In the genomic region with DNA sequence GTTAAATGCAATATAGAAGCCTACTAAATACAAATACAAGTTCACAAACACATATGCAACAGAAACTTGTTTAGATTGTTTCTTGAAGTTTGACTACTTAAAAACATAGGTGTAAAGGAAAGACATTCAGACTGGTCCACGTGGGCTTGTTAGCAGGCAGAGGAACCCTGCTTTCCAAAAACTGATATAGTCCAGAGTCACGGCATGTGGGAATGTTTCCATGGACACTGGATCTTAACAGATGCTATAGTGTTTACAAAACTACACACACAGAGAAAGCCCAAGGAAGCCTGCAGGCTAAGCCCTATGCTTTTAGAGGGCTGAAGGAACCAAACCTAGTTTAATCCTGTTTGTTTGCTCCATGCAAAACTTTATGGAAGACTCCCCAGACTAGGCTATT, we compare ENCODE assay signal across 20 cellular contexts. TPM values are rescaled to one million over a fixed set of nuclear protein-coding genes. Genes with fewer than 3 reads are reported as not detected.
"Had no signal": no experiment of that assay in that cellular context is flagged by ENCODE, and none has a peak within 500 bp of the region (broad histone marks: within the 10 kb centered on the region; RNA-seq: fewer than 3 reads in every experiment).

No MANE protein-coding gene starts in this region.

- H2AFZ ChIP-seq: neural progenitor cell, parathyroid adenoma had no signal

- H3K9me3 ChIP-seq: gastroesophageal sphincter, heart right ventricle, left ventricle myocardium inferior, lower lobe of right lung, prostate gland, sigmoid colon, spleen, thoracic aorta, tibial nerve, upper lobe of left lung had no signal

- H3K27ac ChIP-seq: foreskin keratinocyte, gastroesophageal sphincter, left ventricle myocardium inferior, lower lobe of right lung, neural progenitor cell, parathyroid adenoma, prostate gland, spleen, thoracic aorta, upper lobe of left lung had no signal

- H3K79me2 ChIP-seq: parathyroid adenoma had no signal

- DNase-seq: dorsolateral prefrontal cortex; effector CD4-positive, alpha-beta T cell; heart right ventricle; hippocampal formation; left colon; left ventricle myocardium inferior; lower lobe of right lung; naive thymus-derived CD4-positive, alpha-beta T cell; right cardiac atrium; sigmoid colon; spleen; stimulated activated naive B cell treated with anti-CD40 and anti-IgM and Interleukin-4, amounts not matched to agents 10 μg/mL and 1 μg/mL and 100 μg/mL, for 72 hours; upper lobe of left lung had no signal

- H3K4me2 ChIP-seq: neural progenitor cell had no signal

- H3K4me1 ChIP-seq: foreskin keratinocyte, gastroesophageal sphincter, heart right ventricle, lower lobe of right lung, neural progenitor cell, parathyroid adenoma, prostate gland, upper lobe of left lung had no signal

- ATAC-seq: gastroesophageal sphincter; left colon; naive thymus-derived CD4-positive, alpha-beta T cell; right cardiac atrium; stimulated activated naive B cell treated with anti-CD40 and anti-IgM and Interleukin-4, amounts not matched to agents 10 μg/mL and 1 μg/mL and 100 μg/mL, for 72 hours had no signal

- H3K9ac ChIP-seq: neural progenitor cell, parathyroid adenoma had no signal

- H3K4me3 ChIP-seq: dorsolateral prefrontal cortex, gastroesophageal sphincter, heart right ventricle, left ventricle myocardium inferior, lower lobe of right lung, neural progenitor cell, prostate gland, sigmoid colon, spleen, thoracic aorta, tibial nerve, upper lobe of left lung had no signal

- H3K27me3 ChIP-seq: dorsolateral prefrontal cortex, foreskin keratinocyte, gastroesophageal sphincter, heart right ventricle, neural progenitor cell, sigmoid colon, spleen, tibial nerve, upper lobe of left lung had no signal

RNA-seq across cellular contexts. Expression of a gene that starts 56.4 kb away (rescaled TPM):
- polyA plus RNA-seq: naive thymus-derived CD4-positive, alpha-beta T cell had no signal
